10 cellular contexts compared by ENCODE assay signal in genomic region chr12:6363010-6363329, GRCh38. TPM values are rescaled to one million over a fixed set of nuclear protein-coding genes. Genes with fewer than 3 reads are reported as not detected.
DNase-seq lines count a peak whose midpoint lies in the region; ATAC-seq and TF ChIP-seq lines count a peak whose summit lies in the region.
"Had no signal": no experiment of that assay in that cellular context is flagged by ENCODE, and none has a peak within 500 bp of the region (broad histone marks: within the 10 kb centered on the region; RNA-seq: fewer than 3 reads in every experiment).

No MANE protein-coding gene starts in this region.

- H3K9me3 Mint-ChIP-seq in activated CD8-positive, alpha-beta T cell treated with anti-CD3 and anti-CD28 coated beads for 36 hours: no peaks in the 10 kb centered on the region
- no peaks in the 10 kb centered on the region for H3K9me3 Mint-ChIP-seq in activated CD8-positive, alpha-beta T cell treated with anti-CD3 and anti-CD28 coated beads, Interleukin-2, amount 10 ng/mL, durations not matched to agents 7 days and 5 days (ENCODE audit: insufficient read depth)

- no peak for TF ChIP-seq EP300 in suprapubic skin (IDR thresholded peaks at IDR 0.05)

- H3K36me3 ChIP-seq in left lung: no peaks in the 10 kb centered on the region
- no peaks in the 10 kb centered on the region for H3K36me3 ChIP-seq in suprapubic skin

- no peaks in the 10 kb centered on the region for H3K36me3 Mint-ChIP-seq in activated CD8-positive, alpha-beta T cell treated with anti-CD3 and anti-CD28 coated beads for 36 hours (ENCODE audit: low read depth)
- H3K36me3 Mint-ChIP-seq in activated CD8-positive, alpha-beta T cell treated with anti-CD3 and anti-CD28 coated beads, Interleukin-2, amount 10 ng/mL, durations not matched to agents 7 days and 5 days (ENCODE audit: low read depth): no peaks in the 10 kb centered on the region
- H3K36me3 Mint-ChIP-seq in T-helper 17 cell (ENCODE audit: low read depth): no peaks in the 10 kb centered on the region

- 14% methylated on average over 4 of the region's 4 CpGs for WGBS in suprapubic skin

- no peak for TF ChIP-seq CTCF in activated CD8-positive, alpha-beta T cell treated with anti-CD3 and anti-CD28 coated beads for 36 hours (IDR thresholded peaks at IDR 0.05)
- TF ChIP-seq CTCF in left lung (IDR thresholded peaks at IDR 0.05) (no peak), suprapubic skin (IDR thresholded peaks at IDR 0.05) (no peak)

- H3K4me1 ChIP-seq in left lung (peaks cover 19 to 83% of the 10 kb centered on the region in 2 donors), suprapubic skin (peaks cover 38% of the 10 kb centered on the region)

- peak overlapping the region; percentile 85 to 94 for H3K27ac ChIP-seq in left lung
- H3K27ac ChIP-seq in suprapubic skin: peak overlapping the region; percentile 99

- DNase-seq in activated CD8-positive, alpha-beta T cell treated with anti-CD3 and anti-CD28 coated beads for 36 hours: no peak
- no peak for DNase-seq in activated CD8-positive, alpha-beta T cell treated with anti-CD3 and anti-CD28 coated beads, Interleukin-2, amount 10 ng/mL, durations not matched to agents 7 days and 5 days
- no peak for DNase-seq in T-helper 17 cell
- DNase-seq in left lung: no peak
- no peak for DNase-seq in suprapubic skin (ENCODE audit: low spot score in 2 of 2)
- DNase-seq in GOT3 (lab: John Stamatoyannopoulos, UW): no peak
- no peak for DNase-seq in A172 (ENCODE audit: low spot score)
- DNase-seq: NCI-H524 treated with DMSO at 0.1 percent for 48 hours had no signal

- H3K9me3 ChIP-seq in T-helper 17 cell (ENCODE audit: control insufficient read depth, low read length, poor library complexity, severe bottlenecking): no peaks in the 10 kb centered on the region
- no peaks in the 10 kb centered on the region for H3K9me3 ChIP-seq in left lung
- no peaks in the 10 kb centered on the region for H3K9me3 ChIP-seq in suprapubic skin

- CTCF ChIA-PET in activated CD8-positive, alpha-beta T cell treated with anti-CD3 and anti-CD28 coated beads for 36 hours (lab: Charles Lee): interaction anchor here (0.6 to 2.2 kb wide), 8 partner anchors 11 to 103 kb away, joined by 3 to 12 read pairs (median 4); no protein-coding TSS in a partner anchor
- CTCF ChIA-PET in activated CD8-positive, alpha-beta T cell treated with anti-CD3 and anti-CD28 coated beads, Interleukin-2, amount 10 ng/mL, durations not matched to agents 7 days and 5 days (lab: Charles Lee): interaction anchor here (0.6 to 7.3 kb wide), 6 partner anchors 14 to 103 kb away, joined by 3 to 176 read pairs (median 6); no protein-coding TSS in a partner anchor

- no peak overlapping the region for H3K27ac Mint-ChIP-seq in activated CD8-positive, alpha-beta T cell treated with anti-CD3 and anti-CD28 coated beads for 36 hours
- H3K27ac Mint-ChIP-seq in activated CD8-positive, alpha-beta T cell treated with anti-CD3 and anti-CD28 coated beads, Interleukin-2, amount 10 ng/mL, durations not matched to agents 7 days and 5 days: no peak overlapping the region
- H3K27ac Mint-ChIP-seq in T-helper 17 cell: no peak overlapping the region

- peaks cover 26% of the 10 kb centered on the region for H3K4me1 Mint-ChIP-seq in activated CD8-positive, alpha-beta T cell treated with anti-CD3 and anti-CD28 coated beads for 36 hours (ENCODE audit: low read depth)
- H3K4me1 Mint-ChIP-seq in activated CD8-positive, alpha-beta T cell treated with anti-CD3 and anti-CD28 coated beads, Interleukin-2, amount 10 ng/mL, durations not matched to agents 7 days and 5 days (ENCODE audit: low read depth): peaks cover 34% of the 10 kb centered on the region
- peaks cover 20% of the 10 kb centered on the region for H3K4me1 Mint-ChIP-seq in T-helper 17 cell

- no peak for ATAC-seq in activated CD8-positive, alpha-beta T cell treated with anti-CD3 and anti-CD28 coated beads for 36 hours
- no peak for ATAC-seq in activated CD8-positive, alpha-beta T cell treated with anti-CD3 and anti-CD28 coated beads, Interleukin-2, amount 10 ng/mL, durations not matched to agents 7 days and 5 days
- ATAC-seq in T-helper 17 cell (no peak), left lung (no peak), GM21367 (IDR thresholded peaks at IDR 0.05; ENCODE audit: unreplicated experiment) (no peak)

- peak overlapping the region; percentile 39 to 69 for H3K4me3 ChIP-seq in left lung
- H3K4me3 ChIP-seq in suprapubic skin: peak overlapping the region; percentile 84

- no peaks in the 10 kb centered on the region for H3K27me3 ChIP-seq in left lung
- no peaks in the 10 kb centered on the region for H3K27me3 ChIP-seq in suprapubic skin

- intact Hi-C loops in activated CD8-positive, alpha-beta T cell treated with anti-CD3 and anti-CD28 coated beads for 36 hours (cut with micrococcal nuclease): no loop called here
- intact Hi-C loops in left lung (cut with DNase I): no loop called here

- POLR2A ChIA-PET in activated CD8-positive, alpha-beta T cell treated with anti-CD3 and anti-CD28 coated beads for 36 hours (lab: Charles Lee): interaction anchor here (0.6 to 1.9 kb wide), 6 partner anchors 17 to 103 kb away, joined by 3 to 7 read pairs (median 4); partner anchors contain the start of gene TNFRSF1A
- POLR2A ChIA-PET in activated CD8-positive, alpha-beta T cell treated with anti-CD3 and anti-CD28 coated beads, Interleukin-2, amount 10 ng/mL, durations not matched to agents 7 days and 5 days (lab: Charles Lee): interaction anchor here (0.6 to 1.7 kb wide), 11 partner anchors 12 to 327 kb away, joined by 3 to 12 read pairs (median 4); partner anchors contain the start of gene TNFRSF1A

- TF ChIP-seq POLR2A in suprapubic skin (IDR thresholded peaks at IDR 0.05): no peak

- peak overlapping the region; percentile 75 for H3K4me3 Mint-ChIP-seq in activated CD8-positive, alpha-beta T cell treated with anti-CD3 and anti-CD28 coated beads for 36 hours
- H3K4me3 Mint-ChIP-seq in activated CD8-positive, alpha-beta T cell treated with anti-CD3 and anti-CD28 coated beads, Interleukin-2, amount 10 ng/mL, durations not matched to agents 7 days and 5 days: no peak overlapping the region
- peak overlapping the region; percentile 83 for H3K4me3 Mint-ChIP-seq in T-helper 17 cell

- H3K27me3 Mint-ChIP-seq in activated CD8-positive, alpha-beta T cell treated with anti-CD3 and anti-CD28 coated beads for 36 hours: no peaks in the 10 kb centered on the region
- peaks cover 4% of the 10 kb centered on the region for H3K27me3 Mint-ChIP-seq in activated CD8-positive, alpha-beta T cell treated with anti-CD3 and anti-CD28 coated beads, Interleukin-2, amount 10 ng/mL, durations not matched to agents 7 days and 5 days (ENCODE audit: low read depth)
- no peaks in the 10 kb centered on the region for H3K27me3 Mint-ChIP-seq in T-helper 17 cell

RNA-seq across cellular contexts. Expression of gene SCNN1A, which starts 12.4 kb away (rescaled TPM):
- total RNA-seq in activated CD8-positive, alpha-beta T cell treated with anti-CD3 and anti-CD28 coated beads for 36 hours: 1 to 10 TPM; 2.3 to 3.8 TPM
- 1 to 10 TPM in 1 of 2 experiments, under 1 TPM in 1; 0.47 to 1.5 TPM for total RNA-seq in activated CD8-positive, alpha-beta T cell treated with anti-CD3 and anti-CD28 coated beads, Interleukin-2, amount 10 ng/mL, durations not matched to agents 7 days and 5 days
- total RNA-seq in T-helper 17 cell (1 to 10 TPM; 2.1 to 2.8 TPM), left lung (100 to 1,000 TPM; 196 to 212 TPM), suprapubic skin (100 to 1,000 TPM in 1 of 4 donors, 10 to 100 TPM in 3; 74.2 to 143 (median 93.7) TPM)
- total RNA-seq in A172 (2014; rRNA removed; shearing (Covaris generic)): 0.07 and 2.9 TPM in 2 replicates

RNA-seq across cellular contexts. Expression of gene LTBR, which starts 21.0 kb away (rescaled TPM):
- total RNA-seq in activated CD8-positive, alpha-beta T cell treated with anti-CD3 and anti-CD28 coated beads for 36 hours: 1 to 10 TPM; 1.5 to 1.6 TPM
- total RNA-seq in activated CD8-positive, alpha-beta T cell treated with anti-CD3 and anti-CD28 coated beads, Interleukin-2, amount 10 ng/mL, durations not matched to agents 7 days and 5 days: under 1 TPM in 1 of 2 experiments, not detected in 1; 0.34 TPM
- total RNA-seq in T-helper 17 cell (1 to 10 TPM in 1 of 2 donors, under 1 TPM in 1; 0.47 to 1.4 TPM), left lung (100 to 1,000 TPM; 149 to 153 TPM), suprapubic skin (100 to 1,000 TPM; 157 to 297 (median 204) TPM)
- total RNA-seq in A172 (2014; rRNA removed; shearing (Covaris generic)): not detected in 2 replicates

RNA-seq across cellular contexts. Expression of gene TNFRSF1A, which starts 21.1 kb away (rescaled TPM):
- total RNA-seq in activated CD8-positive, alpha-beta T cell treated with anti-CD3 and anti-CD28 coated beads for 36 hours: 10 to 100 TPM; 40.6 TPM
- total RNA-seq in activated CD8-positive, alpha-beta T cell treated with anti-CD3 and anti-CD28 coated beads, Interleukin-2, amount 10 ng/mL, durations not matched to agents 7 days and 5 days: 10 to 100 TPM; 58.8 to 63.4 TPM
- 10 to 100 TPM; 22.4 to 23.0 TPM for total RNA-seq in T-helper 17 cell
- 100 to 1,000 TPM; 155 to 211 TPM for total RNA-seq in left lung
- total RNA-seq in suprapubic skin: 100 to 1,000 TPM; 276 to 352 (median 281) TPM
- total RNA-seq in A172 (2014; rRNA removed; shearing (Covaris generic)): 121 and 172 TPM in 2 replicates

RNA-seq across cellular contexts. Expression of gene PLEKHG6, which starts 52.5 kb away (rescaled TPM):
- total RNA-seq in activated CD8-positive, alpha-beta T cell treated with anti-CD3 and anti-CD28 coated beads for 36 hours: not detected
- total RNA-seq in activated CD8-positive, alpha-beta T cell treated with anti-CD3 and anti-CD28 coated beads, Interleukin-2, amount 10 ng/mL, durations not matched to agents 7 days and 5 days: under 1 TPM in 1 of 2 experiments, not detected in 1; 0.47 TPM
- not detected for total RNA-seq in T-helper 17 cell
- 1 to 10 TPM; 2.0 to 4.2 TPM for total RNA-seq in left lung
- total RNA-seq in suprapubic skin: 10 to 100 TPM; 12.4 to 29.9 (median 27.8) TPM
- not detected in 2 replicates for total RNA-seq in A172 (2014; rRNA removed; shearing (Covaris generic))
- total RNA-seq: dermis microvascular lymphatic vessel endothelial cell had no signal

Comparison
In these comparisons a context has a peak if more than half of its experiments do, and no peak if none do; other contexts are left out.
1. RNA of gene SCNN1A, which starts 12.4 kb away (total RNA-seq): 196 to 212 TPM in left lung and 74.2 to 143 TPM in suprapubic skin; 2.3 to 3.8 TPM in activated CD8-positive, alpha-beta T cell treated with anti-CD3 and anti-CD28 coated beads for 36 hours, 2.1 to 2.8 TPM in T-helper 17 cell, 0.47 to 1.5 TPM in activated CD8-positive, alpha-beta T cell treated with anti-CD3 and anti-CD28 coated beads, Interleukin-2, amount 10 ng/mL, durations not matched to agents 7 days and 5 days and 0.07 to 2.9 TPM in A172; every median in the first group is over 10 times any median in the second.
2. RNA of gene LTBR, which starts 21.0 kb away (total RNA-seq): 157 to 297 TPM in suprapubic skin and 149 to 153 TPM in left lung; 1.5 to 1.6 TPM in activated CD8-positive, alpha-beta T cell treated with anti-CD3 and anti-CD28 coated beads for 36 hours, 0.47 to 1.4 TPM in T-helper 17 cell, 0.34 TPM in activated CD8-positive, alpha-beta T cell treated with anti-CD3 and anti-CD28 coated beads, Interleukin-2, amount 10 ng/mL, durations not matched to agents 7 days and 5 days and not detected in A172; every median in the first group is over 10 times any median in the second.